Comparison of ENCODE assay signal across 10 cellular contexts in genomic region chr9:136792321-136793062, GRCh38. TPM values are rescaled to one million over a fixed set of nuclear protein-coding genes. Genes with fewer than 3 reads are reported as not detected.
DNase-seq lines count a peak whose midpoint lies in the region; ATAC-seq, FAIRE-seq and TF ChIP-seq lines count a peak whose summit lies in the region.
"Had no signal": no experiment of that assay in that cellular context is flagged by ENCODE, and none has a peak within 500 bp of the region (broad histone marks: within the 10 kb centered on the region; RNA-seq: fewer than 3 reads in every experiment).

No MANE protein-coding gene starts in this region.

- H3K36me3 Mint-ChIP-seq in activated naive CD4-positive, alpha-beta T cell treated with anti-CD3 and anti-CD28 coated beads, Interleukin-2, amount 10 ng/mL, durations not matched to agents 7 days and 5 days: no peaks in the 10 kb centered on the region
- no peaks in the 10 kb centered on the region for H3K36me3 Mint-ChIP-seq in activated naive CD8-positive, alpha-beta T cell

- DNase-seq in activated naive CD4-positive, alpha-beta T cell treated with anti-CD3 and anti-CD28 coated beads, Interleukin-2, amount 10 ng/mL, durations not matched to agents 7 days and 5 days: no peak
- no peak for DNase-seq in activated naive CD4-positive, alpha-beta T cell treated with anti-CD3 and anti-CD28 coated beads, Interleukin-2, amount 50 U/mL, for 16 hours
- no peak for DNase-seq in HepG2 (ENCODE audit: low spot score)
- DNase-seq in thoracic aorta (ENCODE audit: low spot score): no peak
- no peak for DNase-seq in NAMALWA (ENCODE audit: low spot score)
- DNase-seq in NCI-H2227 (lab: John Stamatoyannopoulos, UW; ENCODE audit: unreplicated experiment): no peak
- DNase-seq: hippocampal formation had no signal

- BruUV-seq in HepG2 (replicated peaks; lab: Mats Ljungman, UMichigan): no TSS peak

- H3K9me3 ChIP-seq in HepG2 (ENCODE audit: low read length): no peaks in the 10 kb centered on the region
- H3K9me3 ChIP-seq in thoracic aorta: no peaks in the 10 kb centered on the region

- TF ChIP-seq CTCF in HepG2 (CRISPR knock-in tag; IDR thresholded peaks at IDR 0.05) (no peak), thoracic aorta (IDR thresholded peaks at IDR 0.05) (no peak)

- peaks cover 36% of the 10 kb centered on the region for H3K27me3 Mint-ChIP-seq in activated naive CD4-positive, alpha-beta T cell treated with anti-CD3 and anti-CD28 coated beads, Interleukin-2, amount 10 ng/mL, durations not matched to agents 7 days and 5 days
- no peaks in the 10 kb centered on the region for H3K27me3 Mint-ChIP-seq in activated naive CD8-positive, alpha-beta T cell

- H3K4me1 ChIP-seq in HepG2 (ENCODE audit: insufficient read depth, low read length): peaks cover 82% of the 10 kb centered on the region
- peaks cover 2 to 14% of the 10 kb centered on the region in 2 donors for H3K4me1 ChIP-seq in thoracic aorta (ENCODE audit: control insufficient read depth in 1 of 2, low read depth in 2 of 2)

- 57% methylated on average over 6 of the region's 15 CpGs for WGBS in HepG2 (ENCODE audit: low lambda C conversion rate)

- no peak for TF ChIP-seq POLR2A in HepG2 (IDR thresholded peaks at IDR 0.05; ENCODE audit: insufficient read depth in 1 of 2, low read depth in 2 of 2, low read length in 2 of 2)

- no peaks in the 10 kb centered on the region for H3K9me3 Mint-ChIP-seq in activated naive CD4-positive, alpha-beta T cell treated with anti-CD3 and anti-CD28 coated beads, Interleukin-2, amount 10 ng/mL, durations not matched to agents 7 days and 5 days
- no peaks in the 10 kb centered on the region for H3K9me3 Mint-ChIP-seq in activated naive CD8-positive, alpha-beta T cell (ENCODE audit: low read depth)

- intact Hi-C loops in HepG2 (cut with micrococcal nuclease; ENCODE audit: unreplicated experiment): no loop called here

- POLR2A ChIA-PET in HepG2 (lab: Yijun Ruan, JAX): interaction anchor here (0.7 to 2.3 kb wide), 2 partner anchors 8 to 15 kb away, joined by 3 to 12 read pairs; partner anchors contain the start of gene RABL6

- H3K27me3 ChIP-seq in HepG2 (ENCODE audit: control insufficient read depth in 1 of 2, insufficient read depth in 2 of 2, low read length in 2 of 2) (no peaks in the 10 kb centered on the region; a peak in 1 of 5 replicates), thoracic aorta (replicated peaks; ENCODE audit: insufficient read depth) (no peaks in the 10 kb centered on the region)

- peak overlapping the region; percentile 82 for H3K4me3 Mint-ChIP-seq in activated naive CD4-positive, alpha-beta T cell treated with anti-CD3 and anti-CD28 coated beads, Interleukin-2, amount 10 ng/mL, durations not matched to agents 7 days and 5 days
- H3K4me3 Mint-ChIP-seq in activated naive CD8-positive, alpha-beta T cell: peak overlapping the region; percentile 84

- FAIRE-seq in HepG2 (lab: Jason Lieb, UNC): no peak
- FAIRE-seq: D721Med had no signal

- H3K4me1 Mint-ChIP-seq in activated naive CD4-positive, alpha-beta T cell treated with anti-CD3 and anti-CD28 coated beads, Interleukin-2, amount 10 ng/mL, durations not matched to agents 7 days and 5 days: peaks cover 41% of the 10 kb centered on the region
- H3K4me1 Mint-ChIP-seq in activated naive CD8-positive, alpha-beta T cell (ENCODE audit: low read depth): peaks cover 27% of the 10 kb centered on the region

- TF ChIP-seq EP300 in HepG2 (IDR thresholded peaks at IDR 0.05; ENCODE audit: low read depth in 2 of 2, low read length in 2 of 2) (no peak), HepG2 (CRISPR knock-in tag; IDR thresholded peaks at IDR 0.05; ENCODE audit: borderline replicate concordance) (no peak)

- H4K20me1 ChIP-seq in HepG2 (ENCODE audit: insufficient read depth, low read length): no peaks in the 10 kb centered on the region

- H3K9ac ChIP-seq in HepG2 (ENCODE audit: insufficient read depth, low read depth, low read length): peak overlapping the region; percentile 91

- H3K27ac ChIP-seq in HepG2 (ENCODE audit: extremely low read length, insufficient read depth, low read length) (peak overlapping the region; percentile 75), thoracic aorta (no peak overlapping the region)

- H3K4me2 ChIP-seq in HepG2 (ENCODE audit: low read depth, low read length): peak overlapping the region; percentile 96

- 0 out of 5 replicates have a peak, but pooled peaks cover 0 to 12% of the 10 kb centered on the region in 2 experiments for H3K36me3 ChIP-seq in HepG2 (replicated peaks in 1 of 2; ENCODE audit: control insufficient read depth in 1 of 2, insufficient read depth in 2 of 2, low read length in 2 of 2)
- no peaks in the 10 kb centered on the region for H3K36me3 ChIP-seq in thoracic aorta

- H3K4me3 ChIP-seq in HepG2 (replicated peaks in 1 of 3; ENCODE audit: insufficient read depth in 1 of 3, low read depth in 2 of 3, low read length in 3 of 3): peak overlapping the region; percentile 78 to 98 (median 82)
- H3K4me3 ChIP-seq in thoracic aorta: peak overlapping the region; percentile 93

- in situ Hi-C loops in HepG2 (cut with HindIII; ENCODE audit: extremely low pct_ligation_motif_present, low pct_unique_long_range_greater_than_20kb): no loop called here

- H2AFZ ChIP-seq in HepG2 (ENCODE audit: low read length): no peak overlapping the region

- ATAC-seq in HepG2 (no peak), thoracic aorta (ENCODE audit: insufficient number of reproducible peaks, low FRiP score, low read depth) (no peak), esophagus mucosa (no peak)

- peaks cover 28% of the 10 kb centered on the region for H3K79me2 ChIP-seq in HepG2 (ENCODE audit: insufficient read depth, low read length)

- H3K27ac Mint-ChIP-seq in activated naive CD4-positive, alpha-beta T cell treated with anti-CD3 and anti-CD28 coated beads, Interleukin-2, amount 10 ng/mL, durations not matched to agents 7 days and 5 days: peak overlapping the region; percentile 95
- H3K27ac Mint-ChIP-seq in activated naive CD8-positive, alpha-beta T cell: no peak overlapping the region

- CTCF ChIA-PET in activated naive CD4-positive, alpha-beta T cell treated with anti-CD3 and anti-CD28 coated beads, Interleukin-2, amount 10 ng/mL, durations not matched to agents 7 days and 5 days (lab: Charles Lee): interaction anchor here (0.8 to 3.3 kb wide), 11 partner anchors 9 to 243 kb away, joined by 3 to 29 read pairs (median 3); partner anchors contain the start of genes PAXX and RABL6
- CTCF ChIA-PET in HepG2 (lab: Yijun Ruan, JAX; ENCODE audit: low intra/inter-chr PET ratio, low total read pairs): interaction anchor here (0.6 to 1.1 kb wide), 2 partner anchors 15 to 48 kb away, joined by 3 to 4 read pairs; partner anchors contain the start of gene RABL6

- TF ChIP-seq RAD21 in HepG2 (CRISPR knock-in tag; IDR thresholded peaks at IDR 0.05): no peak

RNA-seq across cellular contexts. Expression of gene TMEM141, which starts 1.3 kb away (rescaled TPM):
- total RNA-seq in HepG2 (2016; rRNA removed; fragmentation: Illumina TruSeq; extraction: Trizol) (81.0 and 84.7 TPM in 2 replicates), thoracic aorta (10 to 100 TPM; 12.8 to 37.8 TPM), esophagus mucosa (102 TPM)
- total RNA-seq in HepG2 (2016; cell fraction: cytosol; rRNA removed; fragmentation: Illumina TruSeq; extraction: Trizol; ENCODE audit: low read depth): 70.4 and 100.0 TPM in 2 replicates
- 80.8 and 84.7 TPM in 2 replicates for total RNA-seq in HepG2 (2016; cell fraction: insoluble cytoplasmic fraction; rRNA removed; fragmentation: Illumina TruSeq; extraction: Trizol)
- 80.1 and 91.8 TPM in 2 replicates for total RNA-seq in HepG2 (2016; cell fraction: membrane; rRNA removed; fragmentation: Illumina TruSeq; extraction: Trizol)
- total RNA-seq in HepG2 (2016; cell fraction: nucleus; rRNA removed; fragmentation: Illumina TruSeq; extraction: Trizol): 33.1 and 42.9 TPM in 2 replicates
- 199 and 202 TPM in 2 replicates for polyA plus RNA-seq in HepG2 (2011; rRNA removed)
- polyA plus RNA-seq in HepG2 (2011; cell fraction: cytosol; rRNA removed): 251 and 366 TPM in 2 replicates
- polyA plus RNA-seq in HepG2 (2011; cell fraction: nucleus; rRNA removed): 166 and 175 TPM in 2 replicates
- 67.3 and 131 TPM in 2 replicates for polyA plus RNA-seq in HepG2 (2012)
- 77.4 and 109 TPM in 2 replicates for polyA plus RNA-seq in HepG2 (2016; cell fraction: cytosol; fragmentation: Illumina TruSeq; extraction: Trizol; ENCODE audit: low read depth)
- 78.7 and 86.2 TPM in 2 replicates for polyA plus RNA-seq in HepG2 (2016; cell fraction: insoluble cytoplasmic fraction; fragmentation: Illumina TruSeq; extraction: Trizol; ENCODE audit: low read depth)
- polyA plus RNA-seq in HepG2 (2016; cell fraction: membrane; fragmentation: Illumina TruSeq; extraction: Trizol; ENCODE audit: low read depth): 77.7 and 87.6 TPM in 2 replicates
- 59.2 and 68.0 TPM in 2 replicates for polyA plus RNA-seq in HepG2 (2016; cell fraction: nucleus; fragmentation: Illumina TruSeq; extraction: Trizol; ENCODE audit: insufficient read depth, low read depth)
- 52.1 and 111 TPM in 2 replicates for polyA minus RNA-seq in HepG2 (2011; rRNA and poly(A)+ RNA removed; ENCODE audit: low replicate concordance)
- polyA minus RNA-seq in HepG2 (2011; cell fraction: cytosol; rRNA and poly(A)+ RNA removed): 30.4 and 35.6 TPM in 2 replicates
- 38.6 and 51.1 TPM in 2 replicates for polyA minus RNA-seq in HepG2 (2011; cell fraction: nucleus; rRNA and poly(A)+ RNA removed)

RNA-seq across cellular contexts. Expression of gene CCDC183, which starts 3.6 kb away (rescaled TPM):
- total RNA-seq in HepG2 (2016; rRNA removed; fragmentation: Illumina TruSeq; extraction: Trizol) (3.0 and 5.0 TPM in 2 replicates), thoracic aorta (under 1 TPM; 0.68 to 0.71 TPM), esophagus mucosa (not detected)
- total RNA-seq in HepG2 (2016; cell fraction: cytosol; rRNA removed; fragmentation: Illumina TruSeq; extraction: Trizol; ENCODE audit: low read depth): 7.7 and 12.2 TPM in 2 replicates
- total RNA-seq in HepG2 (2016; cell fraction: insoluble cytoplasmic fraction; rRNA removed; fragmentation: Illumina TruSeq; extraction: Trizol): 2.7 and 3.9 TPM in 2 replicates
- 8.1 and 14.4 TPM in 2 replicates for total RNA-seq in HepG2 (2016; cell fraction: membrane; rRNA removed; fragmentation: Illumina TruSeq; extraction: Trizol)
- 1.6 and 3.7 TPM in 2 replicates for total RNA-seq in HepG2 (2016; cell fraction: nucleus; rRNA removed; fragmentation: Illumina TruSeq; extraction: Trizol)
- 66.4 and 91.2 TPM in 2 replicates for polyA plus RNA-seq in HepG2 (2011; rRNA removed)
- polyA plus RNA-seq in HepG2 (2011; cell fraction: cytosol; rRNA removed): 27.0 and 41.7 TPM in 2 replicates
- polyA plus RNA-seq in HepG2 (2011; cell fraction: nucleus; rRNA removed): 838 and 949 TPM in 2 replicates
- polyA plus RNA-seq in HepG2 (2012): 36.4 and 41.6 TPM in 2 replicates
- 10.3 and 12.4 TPM in 2 replicates for polyA plus RNA-seq in HepG2 (2016; cell fraction: cytosol; fragmentation: Illumina TruSeq; extraction: Trizol; ENCODE audit: low read depth)
- 4.0 and 6.0 TPM in 2 replicates for polyA plus RNA-seq in HepG2 (2016; cell fraction: insoluble cytoplasmic fraction; fragmentation: Illumina TruSeq; extraction: Trizol; ENCODE audit: low read depth)
- 10.0 and 11.0 TPM in 2 replicates for polyA plus RNA-seq in HepG2 (2016; cell fraction: membrane; fragmentation: Illumina TruSeq; extraction: Trizol; ENCODE audit: low read depth)
- 5.5 and 8.4 TPM in 2 replicates for polyA plus RNA-seq in HepG2 (2016; cell fraction: nucleus; fragmentation: Illumina TruSeq; extraction: Trizol; ENCODE audit: insufficient read depth, low read depth)
- polyA minus RNA-seq in HepG2 (2011; rRNA and poly(A)+ RNA removed; ENCODE audit: low replicate concordance): 0.12 and 15.7 TPM in 2 replicates
- polyA minus RNA-seq in HepG2 (2011; cell fraction: cytosol; rRNA and poly(A)+ RNA removed): 5.2 and 6.7 TPM in 2 replicates
- polyA minus RNA-seq in HepG2 (2011; cell fraction: nucleus; rRNA and poly(A)+ RNA removed): 70.7 and 83.0 TPM in 2 replicates

RNA-seq across cellular contexts. Expression of gene RABL6, which starts 15.3 kb away (rescaled TPM):
- 66.4 and 81.5 TPM in 2 replicates for total RNA-seq in HepG2 (2016; rRNA removed; fragmentation: Illumina TruSeq; extraction: Trizol)
- 37.0 and 38.7 TPM in 2 replicates for total RNA-seq in HepG2 (2016; cell fraction: cytosol; rRNA removed; fragmentation: Illumina TruSeq; extraction: Trizol; ENCODE audit: low read depth)
- total RNA-seq in HepG2 (2016; cell fraction: insoluble cytoplasmic fraction; rRNA removed; fragmentation: Illumina TruSeq; extraction: Trizol): 54.7 and 84.6 TPM in 2 replicates
- total RNA-seq in HepG2 (2016; cell fraction: membrane; rRNA removed; fragmentation: Illumina TruSeq; extraction: Trizol): 88.7 and 91.1 TPM in 2 replicates
- total RNA-seq in HepG2 (2016; cell fraction: nucleus; rRNA removed; fragmentation: Illumina TruSeq; extraction: Trizol): 50.3 and 58.9 TPM in 2 replicates
- 125 and 139 TPM in 2 replicates for polyA plus RNA-seq in HepG2 (2011; rRNA removed)
- 72.4 and 105 TPM in 2 replicates for polyA plus RNA-seq in HepG2 (2011; cell fraction: cytosol; rRNA removed)
- polyA plus RNA-seq in HepG2 (2011; cell fraction: nucleus; rRNA removed): 222 and 282 TPM in 2 replicates
- 114 and 126 TPM in 2 replicates for polyA plus RNA-seq in HepG2 (2012)
- polyA plus RNA-seq in HepG2 (2016; cell fraction: cytosol; fragmentation: Illumina TruSeq; extraction: Trizol; ENCODE audit: low read depth): 45.2 and 45.6 TPM in 2 replicates
- polyA plus RNA-seq in HepG2 (2016; cell fraction: insoluble cytoplasmic fraction; fragmentation: Illumina TruSeq; extraction: Trizol; ENCODE audit: low read depth): 68.3 and 84.3 TPM in 2 replicates
- 80.1 and 85.2 TPM in 2 replicates for polyA plus RNA-seq in HepG2 (2016; cell fraction: membrane; fragmentation: Illumina TruSeq; extraction: Trizol; ENCODE audit: low read depth)
- 135 and 137 TPM in 2 replicates for polyA plus RNA-seq in HepG2 (2016; cell fraction: nucleus; fragmentation: Illumina TruSeq; extraction: Trizol; ENCODE audit: insufficient read depth, low read depth)
- 117 and 139 TPM in 2 replicates for polyA minus RNA-seq in HepG2 (2011; rRNA and poly(A)+ RNA removed; ENCODE audit: low replicate concordance)
- polyA minus RNA-seq in HepG2 (2011; cell fraction: cytosol; rRNA and poly(A)+ RNA removed): 60.1 and 64.7 TPM in 2 replicates
- 67.3 and 68.4 TPM in 2 replicates for polyA minus RNA-seq in HepG2 (2011; cell fraction: nucleus; rRNA and poly(A)+ RNA removed)
- 10 to 100 TPM; 61.7 to 86.2 TPM for total RNA-seq in thoracic aorta
- total RNA-seq in esophagus mucosa: 52.6 TPM

RNA-seq across cellular contexts. Expression of gene LCN15, which starts 28.2 kb away (rescaled TPM):
- total RNA-seq in HepG2 (2016; rRNA removed; fragmentation: Illumina TruSeq; extraction: Trizol) (0.29 and 1.3 TPM in 2 replicates), thoracic aorta (not detected), esophagus mucosa (not detected)
- total RNA-seq in HepG2 (2016; cell fraction: cytosol; rRNA removed; fragmentation: Illumina TruSeq; extraction: Trizol; ENCODE audit: low read depth): 1.3 and 1.9 TPM in 2 replicates
- 0.55 and 1.00 TPM in 2 replicates for total RNA-seq in HepG2 (2016; cell fraction: insoluble cytoplasmic fraction; rRNA removed; fragmentation: Illumina TruSeq; extraction: Trizol)
- 0.96 and 1.5 TPM in 2 replicates for total RNA-seq in HepG2 (2016; cell fraction: membrane; rRNA removed; fragmentation: Illumina TruSeq; extraction: Trizol)
- 0.41 and 0.99 TPM in 2 replicates for total RNA-seq in HepG2 (2016; cell fraction: nucleus; rRNA removed; fragmentation: Illumina TruSeq; extraction: Trizol)
- 32.9 and 53.7 TPM in 2 replicates for polyA plus RNA-seq in HepG2 (2011; rRNA removed)
- 35.0 and 114 TPM in 2 replicates for polyA plus RNA-seq in HepG2 (2011; cell fraction: cytosol; rRNA removed)
- 18.7 and 43.2 TPM in 2 replicates for polyA plus RNA-seq in HepG2 (2011; cell fraction: nucleus; rRNA removed)
- polyA plus RNA-seq in HepG2 (2012): 13.7 and 27.0 TPM in 2 replicates
- 1.2 and 1.3 TPM in 2 replicates for polyA plus RNA-seq in HepG2 (2016; cell fraction: cytosol; fragmentation: Illumina TruSeq; extraction: Trizol; ENCODE audit: low read depth)
- 0.36 and 0.57 TPM in 2 replicates for polyA plus RNA-seq in HepG2 (2016; cell fraction: insoluble cytoplasmic fraction; fragmentation: Illumina TruSeq; extraction: Trizol; ENCODE audit: low read depth)
- 0.84 and 0.88 TPM in 2 replicates for polyA plus RNA-seq in HepG2 (2016; cell fraction: membrane; fragmentation: Illumina TruSeq; extraction: Trizol; ENCODE audit: low read depth)
- 0.93 and 1.4 TPM in 2 replicates for polyA plus RNA-seq in HepG2 (2016; cell fraction: nucleus; fragmentation: Illumina TruSeq; extraction: Trizol; ENCODE audit: insufficient read depth, low read depth)
- polyA minus RNA-seq in HepG2 (2011; rRNA and poly(A)+ RNA removed; ENCODE audit: low replicate concordance): 28.1 TPM in 1 of 2 replicates, not detected in the other
- 3.6 and 11.7 TPM in 2 replicates for polyA minus RNA-seq in HepG2 (2011; cell fraction: cytosol; rRNA and poly(A)+ RNA removed)
- polyA minus RNA-seq in HepG2 (2011; cell fraction: nucleus; rRNA and poly(A)+ RNA removed): 2.1 and 3.2 TPM in 2 replicates

RNA-seq across cellular contexts. Expression of gene LCN8, which starts 34.4 kb away (rescaled TPM):
- total RNA-seq in HepG2 (2016; rRNA removed; fragmentation: Illumina TruSeq; extraction: Trizol) (not detected in 2 replicates), thoracic aorta (not detected), esophagus mucosa (not detected)
- total RNA-seq in HepG2 (2016; cell fraction: cytosol; rRNA removed; fragmentation: Illumina TruSeq; extraction: Trizol; ENCODE audit: low read depth): not detected in 2 replicates
- not detected in 2 replicates for total RNA-seq in HepG2 (2016; cell fraction: insoluble cytoplasmic fraction; rRNA removed; fragmentation: Illumina TruSeq; extraction: Trizol)
- not detected in 2 replicates for total RNA-seq in HepG2 (2016; cell fraction: membrane; rRNA removed; fragmentation: Illumina TruSeq; extraction: Trizol)
- total RNA-seq in HepG2 (2016; cell fraction: nucleus; rRNA removed; fragmentation: Illumina TruSeq; extraction: Trizol): not detected in 2 replicates
- 0.15 TPM in 1 of 2 replicates, not detected in the other for polyA plus RNA-seq in HepG2 (2011; rRNA removed)
- 0.01 TPM in 1 of 2 replicates, not detected in the other for polyA plus RNA-seq in HepG2 (2011; cell fraction: cytosol; rRNA removed)
- polyA plus RNA-seq in HepG2 (2011; cell fraction: nucleus; rRNA removed): 0.64 and 1.8 TPM in 2 replicates
- not detected in 2 replicates for polyA plus RNA-seq in HepG2 (2012)
- not detected in 2 replicates for polyA plus RNA-seq in HepG2 (2016; cell fraction: cytosol; fragmentation: Illumina TruSeq; extraction: Trizol; ENCODE audit: low read depth)
- polyA plus RNA-seq in HepG2 (2016; cell fraction: insoluble cytoplasmic fraction; fragmentation: Illumina TruSeq; extraction: Trizol; ENCODE audit: low read depth): not detected in 2 replicates
- not detected in 2 replicates for polyA plus RNA-seq in HepG2 (2016; cell fraction: membrane; fragmentation: Illumina TruSeq; extraction: Trizol; ENCODE audit: low read depth)
- polyA plus RNA-seq in HepG2 (2016; cell fraction: nucleus; fragmentation: Illumina TruSeq; extraction: Trizol; ENCODE audit: insufficient read depth, low read depth): not detected in 2 replicates
- not detected in 2 replicates for polyA minus RNA-seq in HepG2 (2011; rRNA and poly(A)+ RNA removed; ENCODE audit: low replicate concordance)
- polyA minus RNA-seq in HepG2 (2011; cell fraction: cytosol; rRNA and poly(A)+ RNA removed): not detected in 2 replicates
- polyA minus RNA-seq in HepG2 (2011; cell fraction: nucleus; rRNA and poly(A)+ RNA removed): not detected in 2 replicates
